In the genomic region with DNA sequence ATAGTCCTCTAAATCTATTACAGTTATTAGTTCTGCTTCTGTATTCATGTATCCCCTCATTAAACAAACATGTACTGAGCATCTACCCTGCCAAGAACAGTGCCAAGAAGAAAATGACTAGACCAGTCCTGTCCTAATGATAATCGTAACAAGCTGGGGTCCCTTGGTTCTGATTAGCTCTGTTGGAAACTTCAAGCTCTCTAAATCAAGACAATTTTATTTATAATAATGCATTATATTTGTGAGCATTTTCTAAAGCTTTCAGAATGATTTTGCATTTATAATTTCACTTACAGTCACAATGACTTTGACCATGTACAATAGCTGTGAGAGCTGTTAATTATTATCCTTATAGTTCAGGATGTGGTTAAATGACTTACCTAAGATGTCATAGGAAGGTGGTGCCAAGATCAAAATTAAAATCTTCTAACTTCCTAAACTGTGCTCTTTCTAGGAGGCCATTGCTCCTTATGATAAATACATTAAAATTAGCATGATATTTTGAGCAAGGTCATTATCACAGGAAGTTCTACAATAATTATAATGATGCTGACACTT, we compare ENCODE assay signal across 11 cellular contexts.
DNase-seq lines count a peak whose midpoint lies in the region; ATAC-seq and TF ChIP-seq lines count a peak whose summit lies in the region.
"Had no signal": no experiment of that assay in that cellular context is flagged by ENCODE, and none has a peak within 500 bp of the region (broad histone marks: within the 10 kb centered on the region; RNA-seq: fewer than 3 reads in every experiment).

No MANE protein-coding gene starts in this region.

- no peaks in the 10 kb centered on the region for H3K79me2 ChIP-seq in PC-3 (ENCODE audit: low read length)

- peak overlapping the region; percentile 55; the same call in 1 of the 2 replicates for H3K4me2 ChIP-seq in PC-3 (ENCODE audit: low read length)

- peak; percentile 27 for DNase-seq in PC-3
- DNase-seq in activated T-cell treated with anti-CD3 and anti-CD28 coated beads, Interleukin-2, amount 50 U/mL, for 48 hours, result no peak
- no peak for DNase-seq in stimulated activated CD4-positive, alpha-beta T cell treated with anti-CD3 and anti-CD28 coated beads, Interleukin-15, amount 100 ng/mL, for 24 hours
- no peak for DNase-seq in NCI-H2029 (lab: John Stamatoyannopoulos, UW)
- DNase-seq: CD4-positive, alpha-beta memory T cell; NCI-H774; T-helper 1 cell had no signal

- H3F3A ChIP-seq in PC-3 (ENCODE audit: low read length, unreplicated experiment), result no peaks in the 10 kb centered on the region

- no peaks in the 10 kb centered on the region for H4K20me1 ChIP-seq in PC-3 (ENCODE audit: low read length)

- H3K27ac ChIP-seq in PC-3 (ENCODE audit: low read length), result peak overlapping the region; percentile 25

- no peak overlapping the region for H3K9ac ChIP-seq in PC-3 (ENCODE audit: low read length)

- H3K4me3 ChIP-seq in PC-3 (ENCODE audit: low read length), result no peak overlapping the region

- H3K36me3 ChIP-seq in PC-3 (ENCODE audit: low read depth, low read length), result no peaks in the 10 kb centered on the region

- ATAC-seq in GM18498 (IDR thresholded peaks at IDR 0.05; ENCODE audit: unreplicated experiment), result peak; percentile 77
- ATAC-seq in GM19468 (IDR thresholded peaks at IDR 0.05; ENCODE audit: extremely low read depth, unreplicated experiment), result peak; percentile 70
- ATAC-seq in HG03060 (IDR thresholded peaks at IDR 0.05; ENCODE audit: low read depth, unreplicated experiment), result peak; percentile 88
- ATAC-seq in PC-3, result no peak
- ATAC-seq in HG03039 (IDR thresholded peaks at IDR 0.05; ENCODE audit: unreplicated experiment), result no peak

- H3K9me2 ChIP-seq in PC-3 (replicated peaks; ENCODE audit: low read length), result no peaks in the 10 kb centered on the region

- CTCF ChIA-PET in PC-3 (lab: Charles Lee), result interaction anchor here (0.5 to 2.0 kb wide), 3 partner anchors 228 to 340 kb away, joined by 3 to 6 read pairs (median 6); no protein-coding TSS in a partner anchor

- H3K4me1 ChIP-seq in PC-3 (ENCODE audit: insufficient read depth, low read length), result peaks cover 29% of the 10 kb centered on the region

- no peaks in the 10 kb centered on the region for H3K9me3 ChIP-seq in PC-3 (ENCODE audit: low read length)

- no peak for TF ChIP-seq CTCF in PC-3 (conservative IDR thresholded peaks at IDR 0.05; ENCODE audit: low read depth, low read length)

- POLR2A ChIA-PET in PC-3 (lab: Charles Lee; ENCODE audit: unreplicated experiment), result no interaction called here

- no peak overlapping the region for H2AFZ ChIP-seq in PC-3 (ENCODE audit: low read length)

- BruUV-seq in PC-3 (replicated peaks; lab: Mats Ljungman, UMichigan), result no TSS peak

- H3K27me3 ChIP-seq in PC-3 (ENCODE audit: low read length), result no peaks in the 10 kb centered on the region

- intact Hi-C loops in PC-3 (cut with micrococcal nuclease), result loop anchor here (10.0 kb wide), 1 partner anchor 174 kb away; no protein-coding TSS in a partner anchor

Comparison
In these comparisons a context has a peak if more than half of its experiments do, and no peak if none do; other contexts are left out.
1. ATAC-seq: peak in GM18498 (single experiment), GM19468 (single experiment) and HG03060 (single experiment); none in PC-3 (single experiment) and HG03039 (single experiment).